ENCODE assay signal across 11 cellular contexts in the genomic region with DNA sequence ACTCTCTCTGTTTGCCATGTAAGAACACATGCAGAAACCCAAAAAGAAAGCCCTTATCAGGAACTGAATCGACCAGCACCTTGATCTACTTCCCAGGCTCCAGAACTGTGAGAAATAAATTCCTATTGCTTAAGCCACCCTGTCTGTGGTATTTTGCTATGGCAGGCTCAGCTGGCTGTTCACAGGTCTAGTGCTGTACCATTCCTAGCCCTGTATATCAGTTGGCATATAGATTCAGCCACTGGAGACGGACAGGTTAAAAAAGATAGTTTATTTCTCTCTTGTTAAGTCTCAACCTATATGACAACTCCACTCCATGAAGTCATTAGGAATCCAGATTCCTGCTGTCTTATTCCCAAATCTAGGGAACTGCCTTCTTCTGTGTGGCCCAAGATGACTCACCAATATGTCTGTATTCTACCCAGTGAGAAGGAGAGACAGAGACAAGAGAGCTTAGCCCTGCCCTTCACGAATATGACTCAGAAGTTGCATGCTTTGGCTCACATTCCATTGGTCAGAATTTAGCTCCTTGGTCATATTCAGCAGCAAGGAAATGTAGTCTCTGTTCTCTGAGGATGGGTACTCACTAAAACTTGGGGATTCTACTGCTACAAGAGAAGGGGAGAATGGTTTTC. TPM values are rescaled to one million over a fixed set of nuclear protein-coding genes. Genes with fewer than 3 reads are reported as not detected.
DNase-seq lines count a peak whose midpoint lies in the region; FAIRE-seq and TF ChIP-seq lines count a peak whose summit lies in the region.
"Had no signal": no experiment of that assay in that cellular context is flagged by ENCODE, and none has a peak within 500 bp of the region (broad histone marks: within the 10 kb centered on the region; RNA-seq: fewer than 3 reads in every experiment).

No MANE protein-coding gene starts in this region.

- H3K27me3 ChIP-seq in small intestine (ENCODE audit: control insufficient read depth in 2 of 2, insufficient read depth in 2 of 2, low read length in 2 of 2): no peaks in the 10 kb centered on the region

- POLR2A ChIA-PET in HEK293 (lab: Yijun Ruan, JAX): no interaction called here

- peak; percentile 95 for DNase-seq in A172 (ENCODE audit: low spot score)
- peak; percentile 7 to 43 for DNase-seq in SW 1271 (lab: John Stamatoyannopoulos, UW)
- peak; percentile 68 for DNase-seq in fibroblast of the conjunctiva (ENCODE audit: low read depth)
- DNase-seq in NCI-H774 (lab: John Stamatoyannopoulos, UW): no peak
- DNase-seq in NCI-H2029 (lab: John Stamatoyannopoulos, UW): no peak
- DNase-seq in caudate nucleus (lab: John Stamatoyannopoulos, UW): no peak
- no peak for DNase-seq in small intestine
- DNase-seq: C1 segment of cervical spinal cord; stimulated activated CD4-positive, alpha-beta T cell treated with anti-CD3 and anti-CD28 coated beads, Interleukin-12 subunit alpha, Interleukin-12 subunit beta, amount 100 ng/mL, for 4 hours had no signal

- H3K27ac ChIP-seq in HEK293 (ENCODE audit: extremely low read depth, low read depth, low read length): no peak overlapping the region
- H3K27ac ChIP-seq in caudate nucleus (ENCODE audit: low read depth, low read length): no peak overlapping the region
- H3K27ac ChIP-seq in small intestine (ENCODE audit: low read depth in 1 of 2, low read length in 1 of 2): no peak overlapping the region

- H3K9me3 ChIP-seq in HEK293 (ENCODE audit: control insufficient read depth, insufficient read depth, low read depth, low read length): no peaks in the 10 kb centered on the region
- no peaks in the 10 kb centered on the region for H3K9me3 ChIP-seq in small intestine (ENCODE audit: control insufficient read depth, low read depth)

- H3K4me3 ChIP-seq in HEK293 (ENCODE audit: low read depth, low read length) (no peak overlapping the region), small intestine (ENCODE audit: low read depth in 1 of 2, low read length in 2 of 2) (no peak overlapping the region)

- no peak for FAIRE-seq in small intestine (lab: Jason Lieb, UNC)

- WGBS in small intestine, 3 donors: 78 to 86% (median 80%) methylated on average over 3 of the region's 3 CpGs

- H3K4me1 ChIP-seq in HEK293 (ENCODE audit: control insufficient read depth, insufficient read depth, low read length) (no peaks in the 10 kb centered on the region), small intestine (ENCODE audit: control insufficient read depth in 2 of 2, insufficient read depth in 1 of 2, low read depth in 1 of 2, low read length in 1 of 2) (no peaks in the 10 kb centered on the region)

- no peak for TF ChIP-seq CTCF in HEK293 (tag by site-specific recombination; IDR thresholded peaks at IDR 0.05)

- H3K36me3 ChIP-seq in HEK293 (ENCODE audit: control insufficient read depth in 2 of 2, insufficient read depth in 1 of 2, low read length in 2 of 2) (no peaks in the 10 kb centered on the region), small intestine (ENCODE audit: control insufficient read depth in 2 of 2, insufficient read depth in 2 of 2, low read length in 2 of 2) (no peaks in the 10 kb centered on the region)

- CTCF ChIA-PET in HEK293 (lab: Yijun Ruan, JAX): interaction anchor here (0.7 to 1.4 kb wide), 2 partner anchors 637 to 1377 kb away, joined by 3 to 4 read pairs; no protein-coding TSS in a partner anchor

TF ChIP-seq in HEK293, 187 proteins besides CTCF, POLR2A, EP300 and RAD21:
- no peak for TF ChIP-seq ZNF280C (tag by site-specific recombination; IDR thresholded peaks at IDR 0.05)
- peak; percentile 79 for TF ChIP-seq INSM2 (tag by site-specific recombination; IDR thresholded peaks at IDR 0.05)
- TF ChIP-seq ZNF211 (tag by site-specific recombination; IDR thresholded peaks at IDR 0.05; ENCODE audit: low read depth): no peak
- TF ChIP-seq, protein P1, sequence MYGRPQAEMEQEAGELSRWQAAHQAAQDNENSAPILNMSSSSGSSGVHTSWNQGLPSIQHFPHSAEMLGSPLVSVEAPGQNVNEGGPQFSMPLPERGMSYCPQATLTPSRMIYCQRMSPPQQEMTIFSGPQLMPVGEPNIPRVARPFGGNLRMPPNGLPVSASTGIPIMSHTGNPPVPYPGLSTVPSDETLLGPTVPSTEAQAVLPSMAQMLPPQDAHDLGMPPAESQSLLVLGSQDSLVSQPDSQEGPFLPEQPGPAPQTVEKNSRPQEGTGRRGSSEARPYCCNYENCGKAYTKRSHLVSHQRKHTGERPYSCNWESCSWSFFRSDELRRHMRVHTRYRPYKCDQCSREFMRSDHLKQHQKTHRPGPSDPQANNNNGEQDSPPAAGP (tag by site-specific recombination; IDR thresholded peaks at IDR 0.05): peak; percentile 37; the same call in 1 of the 2 replicates
- TF ChIP-seq ZBTB20 (tag by site-specific recombination; IDR thresholded peaks at IDR 0.05): peak; percentile 37; the same call in 1 of the 2 replicates
- 0 out of 2 replicates have a peak, but pooled peaks have one; percentile 23 for TF ChIP-seq ZNF600 (tag by site-specific recombination; IDR thresholded peaks at IDR 0.05)
- TF ChIP-seq ZNF747 (tag by site-specific recombination; IDR thresholded peaks at IDR 0.05): no peak
- peak; percentile 44; the same call in 1 of the 2 replicates for TF ChIP-seq ZNF660 (tag by site-specific recombination; IDR thresholded peaks at IDR 0.05)
- no peak for TF ChIP-seq ZNF112 (tag by site-specific recombination; IDR thresholded peaks at IDR 0.05)

RNA-seq across cellular contexts. Expression of gene PLEKHG7, which starts 57.0 kb away (rescaled TPM):
- total RNA-seq in A172 (2014; rRNA removed; shearing (Covaris generic)): not detected in 2 replicates
- polyA plus RNA-seq in small intestine: under 1 TPM in 2 of 3 donors, not detected in 1; 0.19 to 0.22 TPM
- total RNA-seq: activated T-helper 1 cell treated with anti-CD3 and anti-CD28 coated beads, Interleukin-12 subunit alpha, Interleukin-12 subunit beta, Interleukin-2, Interleukin-4 antibody, amounts not matched to agents 30 ng/mL and 10 ng/mL and 1 ng/mL, durations not matched to agents 14 hours and 24 hours and 36 hours had no signal

Comparison
In these comparisons a context has a peak if more than half of its experiments do, and no peak if none do; other contexts are left out.
1. DNase-seq: peak in A172 (single experiment), SW 1271 (2 of 2) and fibroblast of the conjunctiva (single experiment); none in NCI-H774 (single experiment), NCI-H2029 (single experiment), caudate nucleus (0 of 61) and small intestine (single experiment).